Comparison of ENCODE assay signal across 19 cellular contexts in the genomic region with DNA sequence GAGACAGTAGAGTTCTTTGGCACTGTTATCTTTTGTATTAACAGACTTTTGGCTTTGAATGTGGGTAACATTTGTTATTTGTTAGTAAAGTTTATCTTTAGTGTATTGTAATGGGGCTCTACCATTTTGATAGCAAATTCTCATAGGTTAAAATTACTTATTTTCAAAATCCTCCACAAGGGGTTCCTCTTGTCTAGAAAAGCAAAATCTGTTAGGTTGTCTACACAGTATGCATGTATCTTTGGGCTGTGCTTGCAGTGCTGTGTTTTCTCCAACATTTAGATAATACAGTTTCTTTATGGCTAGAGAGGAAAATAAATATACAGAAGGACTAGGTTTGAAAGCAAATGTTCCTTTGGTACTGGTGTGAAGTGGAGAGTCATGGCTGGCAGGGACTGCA. TPM values are rescaled to one million over a fixed set of nuclear protein-coding genes. Genes with fewer than 3 reads are reported as not detected.
DNase-seq lines count a peak whose midpoint lies in the region; ATAC-seq and TF ChIP-seq lines count a peak whose summit lies in the region.
"Had no signal": no experiment of that assay in that cellular context is flagged by ENCODE, and none has a peak within 500 bp of the region (broad histone marks: within the 10 kb centered on the region; RNA-seq: fewer than 3 reads in every experiment).

No MANE protein-coding gene starts in this region.

- peaks cover 67% of the 10 kb centered on the region for H3K36me3 ChIP-seq in cardiac muscle cell
- H3K36me3 ChIP-seq in adipocyte (ENCODE audit: control insufficient read depth, insufficient read depth, low read length, severe bottlenecking) = peaks cover 82% of the 10 kb centered on the region
- peaks cover 15% of the 10 kb centered on the region for H3K36me3 ChIP-seq in urinary bladder (ENCODE audit: insufficient read depth)
- no peaks in the 10 kb centered on the region for H3K36me3 ChIP-seq in uterus

- H3K9me3 ChIP-seq in cardiac muscle cell (ENCODE audit: low read depth) (no peaks in the 10 kb centered on the region), adipocyte (ENCODE audit: control insufficient read depth, low read length) (no peaks in the 10 kb centered on the region), uterus (no peaks in the 10 kb centered on the region)
- H3K9me3 ChIP-seq: vagina had no signal

- no peak overlapping the region for H3K9ac ChIP-seq in adipocyte (ENCODE audit: low read length)

- DNase-seq in cardiac muscle cell (ENCODE audit: low read depth in 1 of 2, low spot score in 1 of 2) (peak in 1 of 2 donors; percentile 45), Right ventricle myocardium inferior (ENCODE audit: missing footprints) (no peak), adipocyte (ENCODE audit: low read depth) (peak; percentile 55), foreskin keratinocyte (no peak), uterus (no peak), substantia nigra (lab: John Stamatoyannopoulos, UW) (no peak), GM10266 (ENCODE audit: extremely low spot score) (no peak)
- DNase-seq: CD8-positive, alpha-beta memory T cell; DMS79; effector memory CD8-positive, alpha-beta T cell; HCEC 1CT; kidney; naive thymus-derived CD8-positive, alpha-beta T cell; NCI-H1417; NCI-H526; stimulated activated CD4-positive, alpha-beta T cell treated with anti-CD3 and anti-CD28 coated beads, Interleukin-4, amount 100 ng/mL, for 24 hours had no signal

- TF ChIP-seq CTCF in cardiac muscle cell (IDR thresholded peaks at IDR 0.05; ENCODE audit: low read depth, low read length) = peak; percentile 25
- TF ChIP-seq CTCF in foreskin keratinocyte (conservative IDR thresholded peaks at IDR 0.05) = peak; percentile 25
- TF ChIP-seq CTCF in uterus (IDR thresholded peaks at IDR 0.05) = no peak
- no peak for TF ChIP-seq CTCF in GM10266 (IDR thresholded peaks at IDR 0.05; ENCODE audit: control insufficient read depth, insufficient read depth, low read depth, missing control alignments)

- H3K4me1 ChIP-seq in cardiac muscle cell (ENCODE audit: low read depth) (no peaks in the 10 kb centered on the region), adipocyte (ENCODE audit: control insufficient read depth, insufficient read depth, low read length) (peaks cover 31% of the 10 kb centered on the region), foreskin keratinocyte (peaks cover 17% of the 10 kb centered on the region), urinary bladder (ENCODE audit: insufficient read depth) (no peaks in the 10 kb centered on the region), uterus (no peaks in the 10 kb centered on the region)

- H3K4me3 ChIP-seq in cardiac muscle cell (no peak overlapping the region), adipocyte (ENCODE audit: low read length) (no peak overlapping the region), urinary bladder (ENCODE audit: low read depth, low read length) (no peak overlapping the region), uterus (no peak overlapping the region)
- H3K4me3 ChIP-seq: vagina had no signal

- intact Hi-C loops in Right ventricle myocardium inferior (cut with DNase I) (no loop called here), uterus (cut with DNase I; ENCODE audit: low total_unique reads) (no loop called here)

- ATAC-seq in Right ventricle myocardium inferior (no peak), foreskin keratinocyte (no peak)
- ATAC-seq: activated CD4-positive, CD25-positive, alpha-beta regulatory T cell treated with anti-CD3 and anti-CD28 coated beads, Interleukin-2, amount 50 U/mL, for 24 hours; effector memory CD8-positive, alpha-beta T cell; naive thymus-derived CD8-positive, alpha-beta T cell had no signal

- TF ChIP-seq POLR2A in uterus (IDR thresholded peaks at IDR 0.05) = no peak

- H3K27me3 ChIP-seq in cardiac muscle cell (no peaks in the 10 kb centered on the region), adipocyte (replicated peaks; ENCODE audit: control insufficient read depth, insufficient read depth, low read length) (no peaks in the 10 kb centered on the region), foreskin keratinocyte (no peaks in the 10 kb centered on the region), uterus (no peaks in the 10 kb centered on the region)
- H3K27me3 ChIP-seq: vagina had no signal

- H3K27ac ChIP-seq in cardiac muscle cell (no peak overlapping the region), foreskin keratinocyte (no peak overlapping the region), urinary bladder (ENCODE audit: low read depth) (peak overlapping the region; percentile 18), uterus (no peak overlapping the region), substantia nigra (ENCODE audit: low read depth, low read length, poor library complexity, severe bottlenecking) (no peak overlapping the region)
- H3K27ac ChIP-seq: vagina had no signal

RNA-seq across cellular contexts. Expression of a gene that starts 40.2 kb away (rescaled TPM):
- 137 and 146 TPM in 2 replicates for total RNA-seq in cardiac muscle cell
- polyA plus RNA-seq in cardiac muscle cell = 65.8 and 95.2 TPM in 2 replicates
- total RNA-seq in Right ventricle myocardium inferior = 69.1 TPM
- total RNA-seq in foreskin keratinocyte = 86.0 and 92.4 TPM in 2 replicates
- 35.8 and 43.1 TPM in 2 replicates for polyA plus RNA-seq in foreskin keratinocyte
- 154 TPM for total RNA-seq in urinary bladder
- 46.7 TPM for polyA plus RNA-seq in urinary bladder
- total RNA-seq in uterus = 100 to 1,000 TPM in 2 of 4 donors, 10 to 100 TPM in 2; 35.9 to 211 (median 117) TPM

RNA-seq across cellular contexts. Expression of a gene that starts 41.5 kb away (rescaled TPM):
- 21.7 and 32.8 TPM in 2 replicates for total RNA-seq in cardiac muscle cell
- polyA plus RNA-seq in cardiac muscle cell = 9.7 and 21.4 TPM in 2 replicates
- total RNA-seq in Right ventricle myocardium inferior = 11.5 TPM
- 16.5 and 16.9 TPM in 2 replicates for total RNA-seq in foreskin keratinocyte
- 10.2 and 11.5 TPM in 2 replicates for polyA plus RNA-seq in foreskin keratinocyte
- 13.3 TPM for total RNA-seq in urinary bladder
- polyA plus RNA-seq in urinary bladder = 21.6 TPM
- total RNA-seq in uterus = 10 to 100 TPM; 14.1 to 21.8 (median 18.4) TPM

Comparison
In these comparisons a context has a peak if more than half of its experiments do, and no peak if none do; other contexts are left out.
1. CTCF ChIP-seq: peak in cardiac muscle cell (single experiment) and foreskin keratinocyte (single experiment); none in uterus (0 of 4) and GM10266 (single experiment).